ENCODE assay signal across 8 cellular contexts in the genomic region with DNA sequence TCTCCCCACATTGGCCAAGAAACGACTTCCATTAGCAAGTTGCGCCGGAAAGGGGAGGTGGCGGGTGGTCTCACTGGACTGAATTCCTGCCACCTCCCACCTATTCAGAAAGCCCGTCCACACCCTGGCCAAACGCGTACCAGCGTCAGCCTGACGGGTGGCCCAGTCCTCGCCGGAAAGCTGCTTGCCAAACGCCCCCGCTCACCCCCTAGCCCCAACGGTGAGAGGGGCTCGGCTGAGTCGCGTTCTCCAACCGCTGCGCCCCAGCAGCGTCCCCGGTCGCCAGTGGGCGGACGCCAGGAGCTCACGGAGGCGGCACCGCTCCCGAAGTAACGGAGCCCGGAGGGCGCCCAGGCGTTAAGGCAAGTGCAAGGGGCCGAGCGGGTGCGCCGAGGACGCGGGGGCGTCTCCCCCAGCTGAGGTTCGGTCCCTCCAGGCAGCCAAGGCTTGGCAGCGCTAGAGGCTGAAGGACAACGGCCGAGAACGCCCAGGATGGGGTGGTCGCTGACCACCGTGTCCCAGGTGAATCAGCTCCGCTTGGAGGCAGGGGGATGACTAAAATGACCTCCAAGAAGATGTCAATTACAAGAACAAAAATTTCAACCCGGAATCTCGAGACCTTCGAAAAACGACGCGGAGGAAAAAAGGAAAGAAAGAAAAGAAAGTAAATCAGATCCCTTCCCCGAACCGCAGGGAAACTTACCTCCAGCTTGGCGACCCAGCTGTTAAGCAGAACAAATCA.
DNase-seq lines count a peak whose midpoint lies in the region; ATAC-seq and TF ChIP-seq lines count a peak whose summit lies in the region.

No MANE protein-coding gene starts in this region.

- no peak overlapping the region for H3K27ac Mint-ChIP-seq in dendritic cell treated with granulocyte-macrophage colony-stimulating factor and Interleukin-4, amounts not matched to agents 40 ng/mL and 50 ng/mL, for 4 days

- peaks cover 69% of the 10 kb centered on the region for H3K27me3 Mint-ChIP-seq in dendritic cell treated with granulocyte-macrophage colony-stimulating factor and Interleukin-4, amounts not matched to agents 40 ng/mL and 50 ng/mL, for 4 days

- H3K27ac ChIP-seq in vagina (peak overlapping the region; percentile 66), SJCRH30 (no peak overlapping the region)

- H3K9me3 ChIP-seq in NT2/D1 (ENCODE audit: insufficient read depth, low read length): no peaks in the 10 kb centered on the region
- no peaks in the 10 kb centered on the region for H3K9me3 ChIP-seq in mononuclear cell (ENCODE audit: low read depth, low read length)
- H3K9me3 ChIP-seq in vagina: no peaks in the 10 kb centered on the region
- H3K9me3 ChIP-seq in SJCRH30 (replicated peaks): no peaks in the 10 kb centered on the region

- peak overlapping the region; percentile 86 for H3K9ac ChIP-seq in NT2/D1 (ENCODE audit: insufficient read length, low read depth)

- TF ChIP-seq CTCF in GM12865 (IDR thresholded peaks at IDR 0.05; ENCODE audit: insufficient read depth, low read depth, low read length, missing control alignments): no peak
- TF ChIP-seq CTCF in vagina (IDR thresholded peaks at IDR 0.05): no peak

- H3K27me3 ChIP-seq in NT2/D1 (ENCODE audit: insufficient read depth, insufficient read length): peaks cover 34% of the 10 kb centered on the region
- peaks cover 42% of the 10 kb centered on the region for H3K27me3 ChIP-seq in mononuclear cell (ENCODE audit: insufficient read depth, low read length)
- no peaks in the 10 kb centered on the region for H3K27me3 ChIP-seq in vagina
- H3K27me3 ChIP-seq in SJCRH30: peaks cover 4% of the 10 kb centered on the region; the same call in 1 of the 2 replicates

- no peak for TF ChIP-seq POLR2A in vagina (IDR thresholded peaks at IDR 0.05)

- H3K4me1 ChIP-seq in NT2/D1 (ENCODE audit: insufficient read depth, insufficient read length) (peaks cover 3% of the 10 kb centered on the region), mononuclear cell (ENCODE audit: insufficient read depth, low read length) (peaks cover 12% of the 10 kb centered on the region), vagina (peaks cover 22% of the 10 kb centered on the region), SJCRH30 (no peaks in the 10 kb centered on the region)

- H3K36me3 Mint-ChIP-seq in dendritic cell treated with granulocyte-macrophage colony-stimulating factor and Interleukin-4, amounts not matched to agents 40 ng/mL and 50 ng/mL, for 4 days (ENCODE audit: low read depth): no peaks in the 10 kb centered on the region

- H3K4me3 Mint-ChIP-seq in dendritic cell treated with granulocyte-macrophage colony-stimulating factor and Interleukin-4, amounts not matched to agents 40 ng/mL and 50 ng/mL, for 4 days: peak overlapping the region; percentile 69

- no peaks in the 10 kb centered on the region for H3K36me3 ChIP-seq in NT2/D1 (ENCODE audit: insufficient read depth, insufficient read length, low read length)
- no peaks in the 10 kb centered on the region for H3K36me3 ChIP-seq in vagina
- H3K36me3 ChIP-seq in SJCRH30: no peaks in the 10 kb centered on the region

- no peak for DNase-seq in GM12865 (ENCODE audit: low read depth)
- DNase-seq in NT2/D1 (ENCODE audit: low read depth, low spot score): no peak
- DNase-seq in vagina (ENCODE audit: extremely low spot score in 2 of 2): no peak
- no peak for DNase-seq in NK-92 treated with Interleukin-12 subunit alpha and Interleukin-12 subunit beta, amount 100 ng/mL, for 24 hours (lab: John Stamatoyannopoulos, UW)
- DNase-seq in SJCRH30: no peak

- intact Hi-C loops in dendritic cell treated with granulocyte-macrophage colony-stimulating factor and Interleukin-4, amounts not matched to agents 40 ng/mL and 50 ng/mL, for 4 days (cut with micrococcal nuclease): no loop called here
- intact Hi-C loops in vagina (cut with DNase I): no loop called here

- peak overlapping the region; percentile 72 for H3K4me3 ChIP-seq in GM12865 (ENCODE audit: low read depth, low read length)
- peak overlapping the region; percentile 73 for H3K4me3 ChIP-seq in NT2/D1 (ENCODE audit: insufficient read length, low read depth)
- peak overlapping the region; percentile 28 for H3K4me3 ChIP-seq in mononuclear cell (ENCODE audit: low read length)
- H3K4me3 ChIP-seq in vagina: peak overlapping the region; percentile 36 to 61
- H3K4me3 ChIP-seq in SJCRH30: no peak overlapping the region

- H3K4me1 Mint-ChIP-seq in dendritic cell treated with granulocyte-macrophage colony-stimulating factor and Interleukin-4, amounts not matched to agents 40 ng/mL and 50 ng/mL, for 4 days (ENCODE audit: low read depth): peaks cover 23% of the 10 kb centered on the region

- no peaks in the 10 kb centered on the region for H3K9me3 Mint-ChIP-seq in dendritic cell treated with granulocyte-macrophage colony-stimulating factor and Interleukin-4, amounts not matched to agents 40 ng/mL and 50 ng/mL, for 4 days

- ATAC-seq in GM21576 (IDR thresholded peaks at IDR 0.05; ENCODE audit: unreplicated experiment): no peak
